In the genomic region with DNA sequence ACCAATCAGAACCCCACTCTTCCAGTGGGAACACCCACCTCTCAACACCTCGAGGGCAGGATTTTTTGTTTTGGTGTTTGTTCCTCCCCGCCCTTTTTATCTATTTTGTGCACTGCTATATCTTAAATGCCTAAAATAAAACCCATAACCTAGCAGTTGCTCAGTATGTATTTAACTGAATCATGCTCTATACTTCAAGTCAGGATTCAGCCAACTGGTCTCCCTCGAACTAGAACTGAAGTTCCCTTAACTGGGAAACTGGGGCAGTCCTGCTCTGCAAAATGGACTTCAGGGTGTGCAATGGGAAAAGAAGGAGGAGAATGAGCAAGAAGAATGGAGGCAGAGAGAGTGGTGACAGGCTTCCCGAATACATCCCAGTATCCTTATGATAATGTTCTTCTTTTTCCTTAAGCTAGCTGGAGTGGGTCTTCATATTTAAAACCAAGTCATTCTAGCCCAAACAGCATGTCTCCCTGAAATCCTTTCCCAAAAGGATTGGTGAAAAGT, we compare ENCODE assay signal across 22 cellular contexts. TPM values are rescaled to one million over a fixed set of nuclear protein-coding genes. Genes with fewer than 3 reads are reported as not detected.
DNase-seq lines count a peak whose midpoint lies in the region; ATAC-seq and TF ChIP-seq lines count a peak whose summit lies in the region.
"Had no signal": no experiment of that assay in that cellular context is flagged by ENCODE, and none has a peak within 500 bp of the region (broad histone marks: within the 10 kb centered on the region; RNA-seq: fewer than 3 reads in every experiment).

No MANE protein-coding gene starts in this region.

- DNase-seq in GM23338 (ENCODE audit: low spot score) (no peak), esophagus squamous epithelium (lab: John Stamatoyannopoulos, UW) (no peak), substantia nigra (lab: John Stamatoyannopoulos, UW) (no peak), RKO (ENCODE audit: low spot score) (no peak), retina (no peak)
- no peak for DNase-seq in activated naive CD4-positive, alpha-beta T cell treated with anti-CD3 and anti-CD28 coated beads, Interleukin-2, amount 10 ng/mL, durations not matched to agents 7 days and 5 days
- DNase-seq: DMS 273 treated with DMSO at 0.1 percent for 48 hours, GDM1, H9, NCI-H1092, NCI-H146, NCI-H2081, NCI-H510A, NCI-H774, SK-N-SH had no signal

- H3K36me3 ChIP-seq in GM23338 (ENCODE audit: insufficient read depth): no peaks in the 10 kb centered on the region
- H3K36me3 ChIP-seq in esophagus squamous epithelium: no peaks in the 10 kb centered on the region
- H3K36me3 ChIP-seq: BLaER1 treated with 17β-estradiol and CSF1 and Interleukin-3, amounts not matched to agents 10 nM and 100 nM had no signal

- 90 to 91% methylated on average over 4 of the region's 4 CpGs for WGBS in esophagus squamous epithelium, 2 donors

- CTCF ChIA-PET in activated naive CD4-positive, alpha-beta T cell treated with anti-CD3 and anti-CD28 coated beads, Interleukin-2, amount 10 ng/mL, durations not matched to agents 7 days and 5 days (lab: Charles Lee): no interaction called here

- TF ChIP-seq CTCF in GM23338 (conservative IDR thresholded peaks at IDR 0.05; ENCODE audit: low read depth in 2 of 2): no peak
- TF ChIP-seq CTCF in VCaP (conservative IDR thresholded peaks at IDR 0.05): no peak
- TF ChIP-seq CTCF in esophagus squamous epithelium (IDR thresholded peaks at IDR 0.05): no peak

- no peak for TF ChIP-seq POLR2A in esophagus squamous epithelium (IDR thresholded peaks at IDR 0.05)

- no peaks in the 10 kb centered on the region for H3K79me2 ChIP-seq in GM23338 (replicated peaks; ENCODE audit: insufficient read depth)

- intact Hi-C loops in esophagus squamous epithelium (cut with DNase I): no loop called here

- H2AFZ ChIP-seq in GM23338: peak overlapping the region; percentile 34; the same call in 1 of the 2 replicates

- H4K20me1 ChIP-seq in GM23338 (replicated peaks; ENCODE audit: insufficient read depth): no peaks in the 10 kb centered on the region
- H4K20me1 ChIP-seq: BLaER1 treated with 17β-estradiol and CSF1 and Interleukin-3, amounts not matched to agents 10 nM and 100 nM had no signal

- peaks cover 10% of the 10 kb centered on the region; the same call in 1 of the 2 replicates for H3K9me2 ChIP-seq in GM23338 (ENCODE audit: insufficient read depth)
- H3K9me2 ChIP-seq: SK-N-SH had no signal

- peaks cover 4% of the 10 kb centered on the region; the same call in 1 of the 3 replicates for H3K9me3 Mint-ChIP-seq in GM23338
- no peaks in the 10 kb centered on the region for H3K9me3 Mint-ChIP-seq in activated naive CD4-positive, alpha-beta T cell treated with anti-CD3 and anti-CD28 coated beads, Interleukin-2, amount 10 ng/mL, durations not matched to agents 7 days and 5 days

- H3K4me3 Mint-ChIP-seq in GM23338: no peak overlapping the region
- H3K4me3 Mint-ChIP-seq in activated naive CD4-positive, alpha-beta T cell treated with anti-CD3 and anti-CD28 coated beads, Interleukin-2, amount 10 ng/mL, durations not matched to agents 7 days and 5 days: no peak overlapping the region
- H3K4me3 Mint-ChIP-seq: H9 had no signal

- H3K27ac ChIP-seq in GM23338 (ENCODE audit: low read depth) (no peak overlapping the region), VCaP (peak overlapping the region; percentile 97), esophagus squamous epithelium (peak overlapping the region in 3 of 4 donors; percentile 45 to 66 (median 55)), substantia nigra (ENCODE audit: low read depth, low read length, poor library complexity, severe bottlenecking) (peak overlapping the region; percentile 99)
- H3K27ac ChIP-seq: KMS-11 had no signal

- H3K4me3 ChIP-seq in GM23338 (no peak overlapping the region), esophagus squamous epithelium (no peak overlapping the region)
- H3K4me3 ChIP-seq: A549; BLaER1 treated with 17β-estradiol and CSF1 and Interleukin-3, amounts not matched to agents 10 nM and 100 nM; GM12878 had no signal

- no peaks in the 10 kb centered on the region for H3K9me3 ChIP-seq in esophagus squamous epithelium
- H3K9me3 ChIP-seq: A549, SK-N-SH had no signal

- peaks cover 22% of the 10 kb centered on the region for H3K4me1 Mint-ChIP-seq in GM23338
- no peaks in the 10 kb centered on the region for H3K4me1 Mint-ChIP-seq in activated naive CD4-positive, alpha-beta T cell treated with anti-CD3 and anti-CD28 coated beads, Interleukin-2, amount 10 ng/mL, durations not matched to agents 7 days and 5 days

- ATAC-seq in GM23338: no peak
- no peak for ATAC-seq in GM21528 (IDR thresholded peaks at IDR 0.05; ENCODE audit: low FRiP score, unreplicated experiment)
- ATAC-seq: A549, GM12878, Panc1 had no signal

- H3K27me3 ChIP-seq in GM23338 (ENCODE audit: insufficient read depth) (no peaks in the 10 kb centered on the region), esophagus squamous epithelium (no peaks in the 10 kb centered on the region)
- H3K27me3 ChIP-seq: BLaER1 treated with 17β-estradiol and CSF1 and Interleukin-3, amounts not matched to agents 10 nM and 100 nM had no signal

- no peaks in the 10 kb centered on the region for H3K27me3 Mint-ChIP-seq in GM23338 (ENCODE audit: insufficient read depth, low read depth, poor library complexity)
- peaks cover 4% of the 10 kb centered on the region for H3K27me3 Mint-ChIP-seq in activated naive CD4-positive, alpha-beta T cell treated with anti-CD3 and anti-CD28 coated beads, Interleukin-2, amount 10 ng/mL, durations not matched to agents 7 days and 5 days

- H3K36me3 Mint-ChIP-seq in GM23338 (ENCODE audit: low read depth): no peaks in the 10 kb centered on the region; the same call in 1 of the 3 replicates
- H3K36me3 Mint-ChIP-seq in activated naive CD4-positive, alpha-beta T cell treated with anti-CD3 and anti-CD28 coated beads, Interleukin-2, amount 10 ng/mL, durations not matched to agents 7 days and 5 days: no peaks in the 10 kb centered on the region

- no peaks in the 10 kb centered on the region for H3F3A ChIP-seq in GM23338 (replicated peaks; ENCODE audit: low read depth)

- no peak overlapping the region for H3K27ac Mint-ChIP-seq in GM23338
- no peak overlapping the region for H3K27ac Mint-ChIP-seq in activated naive CD4-positive, alpha-beta T cell treated with anti-CD3 and anti-CD28 coated beads, Interleukin-2, amount 10 ng/mL, durations not matched to agents 7 days and 5 days
- H3K27ac Mint-ChIP-seq: H9 had no signal

- no peak overlapping the region for H3K4me2 ChIP-seq in GM23338
- H3K4me2 ChIP-seq: A549, KMS-11, SK-N-SH had no signal

- H3K4me1 ChIP-seq in GM23338 (ENCODE audit: insufficient read depth) (no peaks in the 10 kb centered on the region; the same call in 1 of the 2 replicates), esophagus squamous epithelium (peaks cover 13 to 38% (median 14%) of the 10 kb centered on the region in 3 donors)
- H3K4me1 ChIP-seq: A549 had no signal

TF ChIP-seq in GM23338, 12 proteins besides CTCF, POLR2A, EP300 and RAD21 (continues in another document):
- TF ChIP-seq NANOG (IDR thresholded peaks at IDR 0.05; ENCODE audit: borderline replicate concordance) (no peak), REST (IDR thresholded peaks at IDR 0.05; ENCODE audit: unreplicated experiment) (no peak), EZH2phosphoT487 (IDR thresholded peaks at IDR 0.05; ENCODE audit: unreplicated experiment) (no peak), ZNF114 (CRISPR knock-in tag; IDR thresholded peaks at IDR 0.05) (no peak), ETS1 (IDR thresholded peaks at IDR 0.05) (no peak)

RNA-seq across cellular contexts. Expression of gene CPEB4, which starts 20.9 kb away (rescaled TPM):
- total RNA-seq in GM23338 (2014; rRNA removed; shearing (Covaris generic)): 7.3 and 10.2 TPM in 2 replicates
- 4.7 and 5.9 TPM in 2 replicates for polyA plus RNA-seq in GM23338 (2016; fragmentation: Nextera tagmentation; extraction: Ambion mirVana)
- total RNA-seq in esophagus squamous epithelium: 10 to 100 TPM; 33.2 to 51.6 (median 44.8) TPM
